In the genomic region with DNA sequence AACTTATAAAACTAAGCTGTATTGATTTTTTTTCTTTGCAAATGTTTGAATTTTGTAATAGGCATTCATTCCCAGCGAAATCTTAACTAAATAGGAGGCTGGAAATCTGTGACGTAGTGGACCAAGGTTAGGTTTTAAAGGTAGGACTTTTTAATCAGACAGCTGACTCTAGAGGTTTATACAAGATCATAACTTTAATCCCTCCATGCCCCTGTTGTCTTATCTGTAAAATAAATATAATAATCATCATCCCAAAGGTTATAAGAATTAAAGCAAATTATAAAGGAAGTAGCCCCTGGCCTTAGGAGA, we compare ENCODE assay signal across 33 cellular contexts.
"Had no signal": no experiment of that assay in that cellular context is flagged by ENCODE, and none has a peak within 500 bp of the region (broad histone marks: within the 10 kb centered on the region; RNA-seq: fewer than 3 reads in every experiment).

No MANE protein-coding gene starts in this region.

- H3K4me1 ChIP-seq: breast epithelium had no signal

- H3K36me3 ChIP-seq: breast epithelium, MG63, SJCRH30 had no signal

- DNase-seq: activated B cell treated with CpG ODN at 0.5 μM for 24 hours; activated CD4-positive, alpha-beta memory T cell treated with anti-CD3 and anti-CD28 coated beads for 36 hours; activated CD4-positive, alpha-beta T cell treated with anti-CD3 and anti-CD28 coated beads for 4 hours; activated CD4-positive, alpha-beta T cell treated with anti-CD3 and anti-CD28 coated beads, Interleukin-2, amount 50 U/mL, for 1 hour; activated CD4-positive, CD25-positive, alpha-beta regulatory T cell treated with anti-CD3 and anti-CD28 coated beads, Interleukin-2, amount 50 U/mL, for 72 hours; activated CD8-positive, alpha-beta memory T cell treated with anti-CD3 and anti-CD28 coated beads, Interleukin-2, amount 50 U/mL, for 4 hours; activated effector memory CD4-positive, alpha-beta T cell treated with anti-CD3 and anti-CD28 coated beads, Interleukin-2, amount 50 U/mL, for 16 hours; activated naive CD4-positive, alpha-beta T cell; activated naive CD4-positive, alpha-beta T cell treated with anti-CD3 and anti-CD28 coated beads, Interleukin-2, amount 50 U/mL, for 16 hours; activated naive CD8-positive, alpha-beta T cell treated with anti-CD3 and anti-CD28 coated beads for 36 hours; activated T-cell treated with anti-CD3 and anti-CD28 coated beads for 4 hours; activated T-cell treated with anti-CD3 and anti-CD28 coated beads, Interleukin-2, amount 50 U/mL, for 48 hours; amniotic stem cell; aorta; Kasumi-1; KG1; MG63; NCI-H1048; NCI-H1105 treated with DMSO at 0.1 percent for 48 hours; NCI-H1436; NCI-H1694; NCI-H1930; NCI-H345; NCI-H524 treated with DMSO at 0.1 percent for 48 hours; NK-92 treated with Interleukin-12 subunit alpha and Interleukin-12 subunit beta, amount 100 ng/mL, for 24 hours; SHP77; SJCRH30; SW 1271; T-helper 1 cell; T-helper 2 cell; T-helper 9 cell had no signal

- H3K9me3 Mint-ChIP-seq: activated B cell treated with CpG ODN at 0.5 μM for 24 hours; activated CD4-positive, alpha-beta memory T cell treated with anti-CD3 and anti-CD28 coated beads for 36 hours; activated naive CD8-positive, alpha-beta T cell treated with anti-CD3 and anti-CD28 coated beads for 36 hours had no signal

- H3K27ac ChIP-seq: breast epithelium, SJCRH30, VCaP had no signal

- H3K27me3 Mint-ChIP-seq: activated B cell treated with CpG ODN at 0.5 μM for 24 hours; activated CD4-positive, alpha-beta memory T cell treated with anti-CD3 and anti-CD28 coated beads for 36 hours had no signal

- H3K9me3 ChIP-seq: breast epithelium, MG63, SJCRH30 had no signal

- H3K36me3 Mint-ChIP-seq: activated CD4-positive, alpha-beta memory T cell treated with anti-CD3 and anti-CD28 coated beads for 36 hours; activated naive CD8-positive, alpha-beta T cell treated with anti-CD3 and anti-CD28 coated beads for 36 hours had no signal

- H3K27me3 ChIP-seq: breast epithelium, MG63, SJCRH30 had no signal

- H3K4me3 Mint-ChIP-seq: activated B cell treated with CpG ODN at 0.5 μM for 24 hours; activated CD4-positive, alpha-beta memory T cell treated with anti-CD3 and anti-CD28 coated beads for 36 hours; activated naive CD8-positive, alpha-beta T cell treated with anti-CD3 and anti-CD28 coated beads for 36 hours had no signal

- H3K27ac Mint-ChIP-seq: activated B cell treated with CpG ODN at 0.5 μM for 24 hours; activated CD4-positive, alpha-beta memory T cell treated with anti-CD3 and anti-CD28 coated beads for 36 hours; activated naive CD8-positive, alpha-beta T cell treated with anti-CD3 and anti-CD28 coated beads for 36 hours had no signal

- H3K4me3 ChIP-seq: breast epithelium, MG63, SJCRH30 had no signal

- H3K4me1 Mint-ChIP-seq: activated B cell treated with CpG ODN at 0.5 μM for 24 hours; activated naive CD8-positive, alpha-beta T cell treated with anti-CD3 and anti-CD28 coated beads for 36 hours had no signal
